Comparison of ENCODE assay signal across 8 cellular contexts in genomic region chr16:22321340-22322001, GRCh38. TPM values are rescaled to one million over a fixed set of nuclear protein-coding genes. Genes with fewer than 3 reads are reported as not detected.
DNase-seq lines count a peak whose midpoint lies in the region; ATAC-seq and FAIRE-seq lines count a peak whose summit lies in the region.

No MANE protein-coding gene starts in this region.

- no peaks in the 10 kb centered on the region for H3K4me1 ChIP-seq in SJCRH30
- H3K4me1 ChIP-seq in trophoblast cell (ENCODE audit: control insufficient read depth in 1 of 2, insufficient read depth in 2 of 2, low read length in 2 of 2): no peaks in the 10 kb centered on the region

- H3K79me1 ChIP-seq in trophoblast cell (ENCODE audit: low read length): no peaks in the 10 kb centered on the region

- DNase-seq in EH (ENCODE audit: low read depth) (peak; percentile 73), MG63 (peak; percentile 34), SJCRH30 (peak; percentile 41 to 73), germinal center (ENCODE audit: low spot score) (peak; percentile 74), trophoblast cell (peak; percentile 63 to 85), urothelium cell line (ENCODE audit: low spot score) (peak; percentile 53)
- peak in 3 of 4 experiments; percentile 25 to 62 (median 60) for DNase-seq in activated naive CD4-positive, alpha-beta T cell (lab: John Stamatoyannopoulos, UW)

- H3K79me2 ChIP-seq in trophoblast cell (ENCODE audit: control insufficient read depth, insufficient read depth, low read length, poor library complexity): no peaks in the 10 kb centered on the region

- H3K4me2 ChIP-seq in trophoblast cell (ENCODE audit: low read length): no peak overlapping the region

- H3K4me3 ChIP-seq in MG63 (no peak overlapping the region), SJCRH30 (no peak overlapping the region), trophoblast cell (ENCODE audit: low read depth, low read length) (no peak overlapping the region)

- no peak overlapping the region for H2AK5ac ChIP-seq in trophoblast cell (ENCODE audit: low read length)

- H3K27me3 ChIP-seq in MG63 (no peaks in the 10 kb centered on the region), SJCRH30 (no peaks in the 10 kb centered on the region), trophoblast cell (ENCODE audit: insufficient read depth, low read length) (no peaks in the 10 kb centered on the region)

- ATAC-seq in GM21367 (IDR thresholded peaks at IDR 0.05; ENCODE audit: unreplicated experiment): no peak

- H3K27ac ChIP-seq in SJCRH30 (no peak overlapping the region), trophoblast cell (ENCODE audit: low read depth, low read length) (no peak overlapping the region)

- H4K91ac ChIP-seq in trophoblast cell (ENCODE audit: low read depth, low read length): no peak overlapping the region

- H2BK5ac ChIP-seq in trophoblast cell (ENCODE audit: low read depth, low read length, poor library complexity): no peak overlapping the region

- H4K12ac ChIP-seq in trophoblast cell (ENCODE audit: low read depth, low read length): peak overlapping the region; percentile 13

- H3K23ac ChIP-seq in trophoblast cell (ENCODE audit: low read length): no peak overlapping the region

- peaks cover 93% of the 10 kb centered on the region for H3K36me3 ChIP-seq in MG63
- H3K36me3 ChIP-seq in SJCRH30: peaks cover 10% of the 10 kb centered on the region
- H3K36me3 ChIP-seq in trophoblast cell (ENCODE audit: control insufficient read depth in 1 of 2, insufficient read depth in 2 of 2, low read length in 2 of 2): peaks cover 52 to 63% of the 10 kb centered on the region in 2 experiments

- H3K4ac ChIP-seq in trophoblast cell (ENCODE audit: low read depth, low read length): no peak overlapping the region

- H3K14ac ChIP-seq in trophoblast cell (ENCODE audit: low read length): no peak overlapping the region

- no peak for FAIRE-seq in urothelium cell line (lab: Jason Lieb, UNC)

- H2AFZ ChIP-seq in trophoblast cell (ENCODE audit: insufficient read depth, low read length, poor library complexity): no peak overlapping the region

- no peak overlapping the region for H3K9ac ChIP-seq in trophoblast cell (ENCODE audit: low read length)

- H2BK120ac ChIP-seq in trophoblast cell (ENCODE audit: insufficient read depth, low read length, poor library complexity): no peak overlapping the region

- whole genome bisulfite sequencing in trophoblast cell (ENCODE audit: extremely low coverage, insufficient coverage, insufficient read length): no CpG with 5 or more reads among the region's 16 CpGs

- H3K18ac ChIP-seq in trophoblast cell (ENCODE audit: low read length): no peak overlapping the region

- H4K8ac ChIP-seq in trophoblast cell (ENCODE audit: low read depth, low read length): no peak overlapping the region

- H3K9me3 ChIP-seq in MG63 (no peaks in the 10 kb centered on the region), SJCRH30 (replicated peaks) (no peaks in the 10 kb centered on the region), trophoblast cell (ENCODE audit: insufficient read depth, low read depth, low read length) (no peaks in the 10 kb centered on the region)

- H2BK12ac ChIP-seq in trophoblast cell (ENCODE audit: low read length): no peak overlapping the region

RNA-seq across cellular contexts. Expression of gene POLR3E, which starts 24.3 kb away (rescaled TPM):
- 51.9 and 81.6 TPM in 2 replicates for total RNA-seq in MG63 (2014; rRNA removed; shearing (Covaris generic); ENCODE audit: low replicate concordance)
- 35.5 and 36.9 TPM in 2 replicates for total RNA-seq in SJCRH30 (2014; rRNA removed; shearing (Covaris generic))
- polyA plus RNA-seq in trophoblast cell (2013): 24.6 and 26.6 TPM in 2 replicates

RNA-seq across cellular contexts. Expression of gene CDR2, which starts 52.9 kb away (rescaled TPM):
- 41.9 and 63.4 TPM in 2 replicates for total RNA-seq in MG63 (2014; rRNA removed; shearing (Covaris generic); ENCODE audit: low replicate concordance)
- total RNA-seq in SJCRH30 (2014; rRNA removed; shearing (Covaris generic)): 20.1 and 21.6 TPM in 2 replicates
- 28.9 and 29.8 TPM in 2 replicates for polyA plus RNA-seq in trophoblast cell (2013)
